Comparison of ENCODE assay signal across 1 cellular context in the genomic region with DNA sequence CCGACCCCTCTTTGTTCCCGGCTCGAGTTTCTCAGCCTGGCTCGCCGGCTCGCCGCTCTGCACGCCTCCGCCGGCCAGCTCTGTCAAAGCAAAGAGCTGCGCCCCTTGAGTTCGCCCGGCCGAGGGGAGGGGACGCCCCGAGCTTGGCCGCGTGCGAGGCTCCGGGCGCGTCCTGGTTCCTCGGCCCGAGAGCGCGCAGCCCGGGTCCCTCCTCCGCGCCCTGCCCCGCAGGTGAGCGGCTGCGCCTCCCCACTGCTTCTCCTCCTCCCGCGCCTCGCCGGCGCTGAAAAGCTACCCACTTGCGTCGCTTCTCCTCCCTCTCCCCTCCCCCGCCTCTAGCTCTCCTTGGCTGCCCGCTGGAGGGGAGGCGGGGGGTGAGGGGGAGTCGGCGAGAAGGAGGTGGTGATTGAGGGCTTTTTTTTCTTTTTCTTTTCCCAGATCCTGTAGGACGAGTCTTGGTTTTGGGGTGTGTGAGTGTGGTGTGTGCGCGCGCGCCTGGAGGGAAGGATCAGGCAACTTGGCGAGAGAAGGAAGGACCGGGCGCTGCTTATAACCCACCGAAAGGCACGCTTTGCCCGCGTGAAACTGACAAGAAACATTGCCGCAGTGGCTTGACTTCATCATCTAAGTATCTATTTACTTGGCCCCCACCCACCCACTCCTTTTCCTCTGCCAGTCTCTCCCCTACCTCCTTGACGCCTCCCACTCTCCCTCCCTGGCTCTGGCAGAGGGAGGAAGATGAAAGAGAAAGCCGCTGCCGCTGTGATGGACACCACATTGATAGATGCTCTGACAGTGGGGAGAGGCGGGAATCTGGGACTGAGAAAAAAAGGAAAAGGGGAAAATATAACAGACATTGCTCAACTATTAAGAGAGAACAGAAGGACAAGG.
A peak's percentile ranks its signal among the peaks of the same experiment; 100 is the strongest.
TF ChIP-seq lines count a peak whose summit lies in the region.

A gene (minus strand): TSS at position 261 of the 891 bp plus-strand sequence. CDS start 1,165 bp downstream, outside the sequence.

TF ChIP-seq in K562, 482 proteins besides CTCF, POLR2A, EP300 and RAD21 (continued from another document and continues in another):
- TF ChIP-seq BMI1 (IDR thresholded peaks at IDR 0.05; ENCODE audit: low read length) (no peak), MBD2 (IDR thresholded peaks at IDR 0.05; ENCODE audit: borderline replicate concordance, low read depth) (0 out of 2 replicates have a peak, but pooled peaks have one; percentile 14), HIVEP1 (CRISPR knock-in tag; IDR thresholded peaks at IDR 0.05) (0 out of 2 replicates have a peak, but pooled peaks have one; percentile 12), HDAC6 (IDR thresholded peaks at IDR 0.05; ENCODE audit: low read depth, low read length) (peak; percentile 56; the same call in 1 of the 2 replicates), RHOXF2B (CRISPR knock-in tag; conservative IDR thresholded peaks at IDR 0.05) (no peak), CHD2 (IDR thresholded peaks at IDR 0.05; ENCODE audit: low read depth, low read length) (no peak), ETS2 (tag; IDR thresholded peaks at IDR 0.05; ENCODE audit: borderline replicate concordance, poor library complexity, severe bottlenecking) (no peak), ZNF431 (CRISPR knock-in tag; IDR thresholded peaks at IDR 0.05) (no peak), HOXB6 (CRISPR knock-in tag; IDR thresholded peaks at IDR 0.05; ENCODE audit: borderline replicate concordance) (no peak), SMARCA5 (IDR thresholded peaks at IDR 0.05) (no peak), EGR1 (conservative IDR thresholded peaks at IDR 0.05) (peak; percentile 39; the same call in 1 of the 2 replicates), ZNF644 (tag; IDR thresholded peaks at IDR 0.05; ENCODE audit: low read depth) (no peak), BRD9 (IDR thresholded peaks at IDR 0.05; ENCODE audit: low read depth, partially characterized antibody) (no peak), ZBTB7A (IDR thresholded peaks at IDR 0.05; ENCODE audit: borderline replicate concordance, control insufficient read depth, low read depth, low read length) (peak; percentile 41; the same call in 1 of the 2 replicates), ARNT (IDR thresholded peaks at IDR 0.05) (no peak), ZNF785 (CRISPR knock-in tag; IDR thresholded peaks at IDR 0.05) (no peak), RBM34 (IDR thresholded peaks at IDR 0.05; ENCODE audit: borderline replicate concordance, insufficient read depth, low read length) (no peak), SMARCB1 (IDR thresholded peaks at IDR 0.05; ENCODE audit: insufficient read length, low read depth) (no peak), C11orf30 (IDR thresholded peaks at IDR 0.05; ENCODE audit: low read depth) (no peak), ZNF561 (CRISPR knock-in tag; conservative IDR thresholded peaks at IDR 0.05) (no peak), RUNX1 (IDR thresholded peaks at IDR 0.05; ENCODE audit: low read depth) (no peak), ZNF316 (IDR thresholded peaks at IDR 0.05) (no peak), SMC3 (conservative IDR thresholded peaks at IDR 0.05; ENCODE audit: insufficient read depth, low read depth, low read length) (no peak), SAFB (IDR thresholded peaks at IDR 0.05; ENCODE audit: borderline replicate concordance, low read depth, low read length) (peak; percentile 58; the same call in 1 of the 2 replicates), SUPT5H (IDR thresholded peaks at IDR 0.05) (0 out of 2 replicates have a peak, but pooled peaks have one; percentile 49), PCBP1 (IDR thresholded peaks at IDR 0.05; ENCODE audit: low read depth, low read length, poor library complexity, severe bottlenecking) (peak; percentile 77), BRCA1 (IDR thresholded peaks at IDR 0.05) (no peak), BRCA1 (CRISPR knock-in tag; IDR thresholded peaks at IDR 0.05) (no peak), TBP (optimal IDR thresholded peaks at IDR 0.05; ENCODE audit: low read depth, low read length) (peak; percentile 67), MEIS2 (IDR thresholded peaks at IDR 0.05; ENCODE audit: partially characterized antibody) (peak; percentile 26), ZNF384 (IDR thresholded peaks at IDR 0.05; ENCODE audit: low read depth, low read length) (no peak), ZFP30 (CRISPR knock-in tag; IDR thresholded peaks at IDR 0.05; ENCODE audit: borderline replicate concordance) (no peak), ZNF79 (CRISPR knock-in tag; IDR thresholded peaks at IDR 0.05; ENCODE audit: low read depth) (no peak), XRCC4 (IDR thresholded peaks at IDR 0.05; ENCODE audit: extremely low read depth, insufficient read depth, insufficient read length) (no peak), L3MBTL2 (IDR thresholded peaks at IDR 0.05) (peak; percentile 74), ZNF3 (CRISPR knock-in tag; IDR thresholded peaks at IDR 0.05) (no peak), HEY1 (CRISPR knock-in tag; IDR thresholded peaks at IDR 0.05; ENCODE audit: borderline replicate concordance) (no peak), CBFA2T3 (IDR thresholded peaks at IDR 0.05) (0 out of 2 replicates have a peak, but pooled peaks have one; percentile 4), MAZ (CRISPR knock-in tag; conservative IDR thresholded peaks at IDR 0.05 in 1 of 2, IDR thresholded peaks at IDR 0.05 in 1 of 2) (peak in 1 of 2 experiments; percentile 71; a peak in 1 of 4 replicates), NCOA2 (IDR thresholded peaks at IDR 0.05; ENCODE audit: partially characterized antibody in 2 of 2) (no peak)
- TF ChIP-seq, protein P1, sequence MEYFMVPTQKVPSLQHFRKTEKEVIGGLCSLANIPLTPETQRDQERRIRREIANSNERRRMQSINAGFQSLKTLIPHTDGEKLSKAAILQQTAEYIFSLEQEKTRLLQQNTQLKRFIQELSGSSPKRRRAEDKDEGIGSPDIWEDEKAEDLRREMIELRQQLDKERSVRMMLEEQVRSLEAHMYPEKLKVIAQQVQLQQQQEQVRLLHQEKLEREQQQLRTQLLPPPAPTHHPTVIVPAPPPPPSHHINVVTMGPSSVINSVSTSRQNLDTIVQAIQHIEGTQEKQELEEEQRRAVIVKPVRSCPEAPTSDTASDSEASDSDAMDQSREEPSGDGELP (CRISPR knock-in tag; IDR thresholded peaks at IDR 0.05; ENCODE audit: borderline replicate concordance): peak; percentile 59; the same call in 1 of the 2 replicates
- TF ChIP-seq, protein P2, sequence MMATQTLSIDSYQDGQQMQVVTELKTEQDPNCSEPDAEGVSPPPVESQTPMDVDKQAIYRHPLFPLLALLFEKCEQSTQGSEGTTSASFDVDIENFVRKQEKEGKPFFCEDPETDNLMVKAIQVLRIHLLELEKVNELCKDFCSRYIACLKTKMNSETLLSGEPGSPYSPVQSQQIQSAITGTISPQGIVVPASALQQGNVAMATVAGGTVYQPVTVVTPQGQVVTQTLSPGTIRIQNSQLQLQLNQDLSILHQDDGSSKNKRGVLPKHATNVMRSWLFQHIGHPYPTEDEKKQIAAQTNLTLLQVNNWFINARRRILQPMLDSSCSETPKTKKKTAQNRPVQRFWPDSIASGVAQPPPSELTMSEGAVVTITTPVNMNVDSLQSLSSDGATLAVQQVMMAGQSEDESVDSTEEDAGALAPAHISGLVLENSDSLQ (IDR thresholded peaks at IDR 0.05): peak; percentile 56
- TF ChIP-seq, protein P3, sequence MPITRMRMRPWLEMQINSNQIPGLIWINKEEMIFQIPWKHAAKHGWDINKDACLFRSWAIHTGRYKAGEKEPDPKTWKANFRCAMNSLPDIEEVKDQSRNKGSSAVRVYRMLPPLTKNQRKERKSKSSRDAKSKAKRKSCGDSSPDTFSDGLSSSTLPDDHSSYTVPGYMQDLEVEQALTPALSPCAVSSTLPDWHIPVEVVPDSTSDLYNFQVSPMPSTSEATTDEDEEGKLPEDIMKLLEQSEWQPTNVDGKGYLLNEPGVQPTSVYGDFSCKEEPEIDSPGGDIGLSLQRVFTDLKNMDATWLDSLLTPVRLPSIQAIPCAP (CRISPR knock-in tag; IDR thresholded peaks at IDR 0.05; ENCODE audit: borderline replicate concordance): no peak
- TF ChIP-seq, protein P4, sequence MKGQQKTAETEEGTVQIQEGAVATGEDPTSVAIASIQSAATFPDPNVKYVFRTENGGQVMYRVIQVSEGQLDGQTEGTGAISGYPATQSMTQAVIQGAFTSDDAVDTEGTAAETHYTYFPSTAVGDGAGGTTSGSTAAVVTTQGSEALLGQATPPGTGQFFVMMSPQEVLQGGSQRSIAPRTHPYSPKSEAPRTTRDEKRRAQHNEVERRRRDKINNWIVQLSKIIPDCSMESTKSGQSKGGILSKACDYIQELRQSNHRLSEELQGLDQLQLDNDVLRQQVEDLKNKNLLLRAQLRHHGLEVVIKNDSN (CRISPR knock-in tag; IDR thresholded peaks at IDR 0.05): no peak
- TF ChIP-seq, protein P5, sequence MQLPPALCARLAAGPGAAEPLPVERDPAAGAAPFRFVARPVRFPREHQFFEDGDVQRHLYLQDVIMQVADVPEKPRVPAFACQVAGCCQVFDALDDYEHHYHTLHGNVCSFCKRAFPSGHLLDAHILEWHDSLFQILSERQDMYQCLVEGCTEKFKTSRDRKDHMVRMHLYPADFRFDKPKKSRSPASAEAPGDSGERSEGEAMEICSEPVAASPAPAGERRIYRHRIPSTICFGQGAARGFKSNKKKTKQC (CRISPR knock-in tag; IDR thresholded peaks at IDR 0.05): 0 out of 2 replicates have a peak, but pooled peaks have one; percentile 20
- TF ChIP-seq, protein P6, sequence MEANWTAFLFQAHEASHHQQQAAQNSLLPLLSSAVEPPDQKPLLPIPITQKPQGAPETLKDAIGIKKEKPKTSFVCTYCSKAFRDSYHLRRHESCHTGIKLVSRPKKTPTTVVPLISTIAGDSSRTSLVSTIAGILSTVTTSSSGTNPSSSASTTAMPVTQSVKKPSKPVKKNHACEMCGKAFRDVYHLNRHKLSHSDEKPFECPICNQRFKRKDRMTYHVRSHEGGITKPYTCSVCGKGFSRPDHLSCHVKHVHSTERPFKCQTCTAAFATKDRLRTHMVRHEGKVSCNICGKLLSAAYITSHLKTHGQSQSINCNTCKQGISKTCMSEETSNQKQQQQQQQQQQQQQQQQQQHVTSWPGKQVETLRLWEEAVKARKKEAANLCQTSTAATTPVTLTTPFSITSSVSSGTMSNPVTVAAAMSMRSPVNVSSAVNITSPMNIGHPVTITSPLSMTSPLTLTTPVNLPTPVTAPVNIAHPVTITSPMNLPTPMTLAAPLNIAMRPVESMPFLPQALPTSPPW (CRISPR knock-in tag; IDR thresholded peaks at IDR 0.05): peak; percentile 70
- TF ChIP-seq, protein P7, sequence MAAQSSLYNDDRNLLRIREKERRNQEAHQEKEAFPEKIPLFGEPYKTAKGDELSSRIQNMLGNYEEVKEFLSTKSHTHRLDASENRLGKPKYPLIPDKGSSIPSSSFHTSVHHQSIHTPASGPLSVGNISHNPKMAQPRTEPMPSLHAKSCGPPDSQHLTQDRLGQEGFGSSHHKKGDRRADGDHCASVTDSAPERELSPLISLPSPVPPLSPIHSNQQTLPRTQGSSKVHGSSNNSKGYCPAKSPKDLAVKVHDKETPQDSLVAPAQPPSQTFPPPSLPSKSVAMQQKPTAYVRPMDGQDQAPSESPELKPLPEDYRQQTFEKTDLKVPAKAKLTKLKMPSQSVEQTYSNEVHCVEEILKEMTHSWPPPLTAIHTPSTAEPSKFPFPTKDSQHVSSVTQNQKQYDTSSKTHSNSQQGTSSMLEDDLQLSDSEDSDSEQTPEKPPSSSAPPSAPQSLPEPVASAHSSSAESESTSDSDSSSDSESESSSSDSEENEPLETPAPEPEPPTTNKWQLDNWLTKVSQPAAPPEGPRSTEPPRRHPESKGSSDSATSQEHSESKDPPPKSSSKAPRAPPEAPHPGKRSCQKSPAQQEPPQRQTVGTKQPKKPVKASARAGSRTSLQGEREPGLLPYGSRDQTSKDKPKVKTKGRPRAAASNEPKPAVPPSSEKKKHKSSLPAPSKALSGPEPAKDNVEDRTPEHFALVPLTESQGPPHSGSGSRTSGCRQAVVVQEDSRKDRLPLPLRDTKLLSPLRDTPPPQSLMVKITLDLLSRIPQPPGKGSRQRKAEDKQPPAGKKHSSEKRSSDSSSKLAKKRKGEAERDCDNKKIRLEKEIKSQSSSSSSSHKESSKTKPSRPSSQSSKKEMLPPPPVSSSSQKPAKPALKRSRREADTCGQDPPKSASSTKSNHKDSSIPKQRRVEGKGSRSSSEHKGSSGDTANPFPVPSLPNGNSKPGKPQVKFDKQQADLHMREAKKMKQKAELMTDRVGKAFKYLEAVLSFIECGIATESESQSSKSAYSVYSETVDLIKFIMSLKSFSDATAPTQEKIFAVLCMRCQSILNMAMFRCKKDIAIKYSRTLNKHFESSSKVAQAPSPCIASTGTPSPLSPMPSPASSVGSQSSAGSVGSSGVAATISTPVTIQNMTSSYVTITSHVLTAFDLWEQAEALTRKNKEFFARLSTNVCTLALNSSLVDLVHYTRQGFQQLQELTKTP (IDR thresholded peaks at IDR 0.05; ENCODE audit: low read depth in 1 of 2, partially characterized antibody in 2 of 2): no peak
